In genomic region chr2:125169764-125170146, GRCh38 we compare ENCODE assay signal across 13 cellular contexts.
DNase-seq lines count a peak whose midpoint lies in the region; ATAC-seq and TF ChIP-seq lines count a peak whose summit lies in the region.
"Had no signal": no experiment of that assay in that cellular context is flagged by ENCODE, and none has a peak within 500 bp of the region (broad histone marks: within the 10 kb centered on the region; RNA-seq: fewer than 3 reads in every experiment).

No MANE protein-coding gene starts in this region.

- H3K27ac ChIP-seq in RWPE2 (ENCODE audit: poor library complexity, severe bottlenecking): peak overlapping the region; percentile 93

- no peaks in the 10 kb centered on the region for H3K9me3 ChIP-seq in RWPE2 (ENCODE audit: severe bottlenecking)

- TF ChIP-seq POLR2A in GM18505 (IDR thresholded peaks at IDR 0.05; ENCODE audit: borderline replicate concordance, extremely low read depth, insufficient read depth, insufficient read length): no peak

- H3K4me3 ChIP-seq in RWPE2 (ENCODE audit: severe bottlenecking): no peak overlapping the region
- H3K4me3 ChIP-seq: GM23338 had no signal

- peak; percentile 39 for DNase-seq in M059J (ENCODE audit: low read depth)
- no peak for DNase-seq in RWPE2 (ENCODE audit: low spot score)
- peak; percentile 60 for DNase-seq in fibroblast of peridontal ligament (ENCODE audit: extremely low read depth)
- DNase-seq in epidermal melanocyte (ENCODE audit: insufficient read length, low spot score): no peak
- DNase-seq in amniotic stem cell (lab: John Stamatoyannopoulos, UW): no peak
- no peak for DNase-seq in hepatic stellate cell (ENCODE audit: low spot score)
- DNase-seq: C1 segment of cervical spinal cord; Calu3; CD4-positive, alpha-beta T cell; DMS 273 treated with DMSO at 0.1 percent for 48 hours; H7 had no signal

- H3K36me3 ChIP-seq in RWPE2 (ENCODE audit: low read depth): no peaks in the 10 kb centered on the region

- no peak for TF ChIP-seq CTCF in RWPE2 (IDR thresholded peaks at IDR 0.05; ENCODE audit: poor library complexity, severe bottlenecking)

- no peak for ATAC-seq in RWPE2 (ENCODE audit: low read depth)
- ATAC-seq in GM18505 (IDR thresholded peaks at IDR 0.05; ENCODE audit: unreplicated experiment): no peak
- ATAC-seq: GM23338 had no signal

- no peaks in the 10 kb centered on the region for H3K27me3 ChIP-seq in RWPE2 (ENCODE audit: insufficient read depth, poor library complexity, severe bottlenecking)

- peaks cover 36% of the 10 kb centered on the region for H3K4me1 ChIP-seq in RWPE2 (ENCODE audit: insufficient read depth, poor library complexity, severe bottlenecking)

Comparison
In these comparisons a context has a peak if more than half of its experiments do, and no peak if none do; other contexts are left out.
1. DNase-seq: peak in M059J (single experiment) and fibroblast of peridontal ligament (single experiment); none in RWPE2 (single experiment), epidermal melanocyte (single experiment), amniotic stem cell (single experiment) and hepatic stellate cell (single experiment).